ENCODE assay signal across 8 cellular contexts in the genomic region with DNA sequence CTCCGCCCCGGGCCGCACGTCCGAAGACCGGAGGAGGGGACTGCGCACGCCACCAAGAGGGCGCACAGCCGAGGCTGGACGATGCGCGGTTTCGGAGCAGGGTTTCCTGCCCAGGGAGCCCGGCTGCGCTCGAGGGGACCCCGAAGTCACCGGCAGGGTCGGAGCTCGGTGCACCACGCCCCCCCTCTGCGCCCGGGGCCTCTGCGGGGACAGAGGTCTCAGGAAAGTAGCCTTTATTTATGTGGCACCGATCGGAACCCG.
DNase-seq lines count a peak whose midpoint lies in the region; ATAC-seq, FAIRE-seq and TF ChIP-seq lines count a peak whose summit lies in the region.

No MANE protein-coding gene starts in this region.

- peaks cover 4 to 31% (median 26%) of the 10 kb centered on the region in 5 donors for H3K4me1 ChIP-seq in subcutaneous abdominal adipose tissue (ENCODE audit: control insufficient read depth in 5 of 5, insufficient read depth in 5 of 5, low read length in 5 of 5)

- H3K9me3 ChIP-seq in SK-N-MC (ENCODE audit: low read depth, low read length) = no peaks in the 10 kb centered on the region
- H3K9me3 ChIP-seq in subcutaneous abdominal adipose tissue (ENCODE audit: control insufficient read depth in 5 of 5, low read length in 5 of 5) = no peaks in the 10 kb centered on the region

- no peaks in the 10 kb centered on the region for H3K36me3 Mint-ChIP-seq in memory B cell

- no peak for TF ChIP-seq CTCF in bronchial epithelial cell (IDR thresholded peaks at IDR 0.05; ENCODE audit: insufficient read depth, low read length, severe bottlenecking)

- ATAC-seq in GM18909 (IDR thresholded peaks at IDR 0.05; ENCODE audit: poor library complexity, unreplicated experiment) (peak; percentile 12), HG02938 (IDR thresholded peaks at IDR 0.05; ENCODE audit: unreplicated experiment) (peak; percentile 21), memory B cell (ENCODE audit: low read depth) (peak; percentile 3)

- H3K27ac ChIP-seq in SK-N-MC (no peak overlapping the region), subcutaneous abdominal adipose tissue (ENCODE audit: low read depth, low read length) (peak overlapping the region; percentile 81)

- H3K9ac ChIP-seq in SK-N-MC (ENCODE audit: insufficient read length) (no peak overlapping the region), subcutaneous abdominal adipose tissue (ENCODE audit: low read length in 5 of 5) (peak overlapping the region in 4 of 5 donors; percentile 61 to 87 (median 72))

- peaks cover 21% of the 10 kb centered on the region for H3K4me1 Mint-ChIP-seq in memory B cell

- H3K36me3 ChIP-seq in SK-N-MC (ENCODE audit: insufficient read depth, low read length) (no peaks in the 10 kb centered on the region), bronchial epithelial cell (ENCODE audit: control insufficient read depth, insufficient read depth, low read length) (no peaks in the 10 kb centered on the region), subcutaneous abdominal adipose tissue (ENCODE audit: control insufficient read depth in 5 of 5, insufficient read depth in 5 of 5, low read length in 5 of 5) (no peaks in the 10 kb centered on the region)

- H3K4me3 ChIP-seq in SK-N-MC (peak overlapping the region; percentile 93), bronchial epithelial cell (ENCODE audit: low read depth, low read length) (peak overlapping the region; percentile 72), subcutaneous abdominal adipose tissue (ENCODE audit: low read depth in 1 of 5, low read length in 5 of 5) (peak overlapping the region in 4 of 5 donors; percentile 82 to 87 (median 84))

- no peaks in the 10 kb centered on the region for H3K27me3 ChIP-seq in bronchial epithelial cell (ENCODE audit: control insufficient read depth, insufficient read depth, low read length)
- H3K27me3 ChIP-seq in subcutaneous abdominal adipose tissue (ENCODE audit: control insufficient read depth in 5 of 5, insufficient read depth in 4 of 5, low read length in 5 of 5) = peaks cover 0 to 5% (median 3%) of the 10 kb centered on the region in 5 donors

- no peak for FAIRE-seq in bronchial epithelial cell (lab: Jason Lieb, UNC)

- peak overlapping the region; percentile 98 for H3K4me3 Mint-ChIP-seq in memory B cell

- peak overlapping the region; percentile 96 for H3K27ac Mint-ChIP-seq in memory B cell

- DNase-seq in SK-N-MC (ENCODE audit: low read depth, low spot score) (no peak), bronchial epithelial cell (ENCODE audit: low read depth) (no peak), memory B cell (ENCODE audit: low spot score in 2 of 2) (peak in 1 of 2 donors; percentile 39), NCI-H1436 (lab: John Stamatoyannopoulos, UW) (no peak), NCI-H2107 (lab: John Stamatoyannopoulos, UW) (no peak)

- peaks cover 4% of the 10 kb centered on the region for H3K27me3 Mint-ChIP-seq in memory B cell

- no peaks in the 10 kb centered on the region for H3K9me3 Mint-ChIP-seq in memory B cell
